ENCODE assay signal across 7 cellular contexts in the genomic region with DNA sequence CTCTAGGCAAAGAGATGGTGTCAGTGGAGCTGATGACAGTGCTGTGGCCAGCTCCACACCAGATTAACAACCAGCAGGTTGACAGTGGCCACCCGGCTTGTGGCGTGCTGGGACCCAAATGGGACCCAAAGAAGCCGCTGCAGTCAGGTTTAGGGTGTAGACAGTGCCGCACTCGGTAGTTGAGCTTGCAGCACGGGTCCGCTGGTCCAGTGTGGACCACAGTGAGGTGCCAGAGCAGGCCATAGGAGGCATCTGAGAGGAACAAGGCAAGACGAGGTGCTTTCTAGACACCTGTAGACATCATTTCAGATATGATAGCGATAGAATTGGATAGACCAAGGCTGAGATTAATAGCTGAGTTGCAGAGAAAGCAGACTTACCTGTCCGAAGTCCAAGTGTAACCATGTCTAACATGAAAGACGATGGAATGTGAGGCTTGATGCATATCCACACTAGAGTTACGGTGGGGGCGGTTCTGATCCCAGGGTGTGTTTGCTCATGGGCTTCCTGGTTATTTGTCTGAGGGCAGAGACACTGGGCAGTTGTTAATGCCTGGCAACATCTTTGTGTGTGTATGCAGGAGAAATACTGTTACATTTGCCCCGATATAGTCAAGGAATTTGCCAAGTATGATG.
DNase-seq lines count a peak whose midpoint lies in the region; ATAC-seq, FAIRE-seq and TF ChIP-seq lines count a peak whose summit lies in the region.
"Not testable (repeated sequence)": the region's sequence is repeated elsewhere in the genome, so short reads cannot be mapped to it uniquely, and the experiment has no call there.

No MANE protein-coding gene starts in this region.

- H3K27ac Mint-ChIP-seq in WTC11 (0 out of 2 replicates have a peak overlapping the region, but pooled peaks have one; percentile 63), brain (peak overlapping the region in 4 of 5 experiments; percentile 60 to 93 (median 68))

- not testable (repeated sequence) for TF ChIP-seq EP300 in HepG2 (IDR thresholded peaks at IDR 0.05; ENCODE audit: low read depth in 2 of 2, low read length in 2 of 2); HepG2 (CRISPR knock-in tag; IDR thresholded peaks at IDR 0.05; ENCODE audit: borderline replicate concordance)

- not testable (repeated sequence) for H3K27me3 ChIP-seq in PC-3 (ENCODE audit: low read length); HepG2 (ENCODE audit: control insufficient read depth in 1 of 2, insufficient read depth in 2 of 2, low read length in 2 of 2)

- TF ChIP-seq RAD21 in HepG2 (CRISPR knock-in tag; IDR thresholded peaks at IDR 0.05), result not testable (repeated sequence)

- H3F3A ChIP-seq in PC-3 (ENCODE audit: low read length, unreplicated experiment), result not testable (repeated sequence)

- H3K9me3 ChIP-seq in PC-3 (ENCODE audit: low read length); HepG2 (ENCODE audit: low read length): not testable (repeated sequence)

- not testable (repeated sequence) for DNase-seq in GM12891 (ENCODE audit: insufficient read length, low spot score); PC-3; WTC11 (ENCODE audit: low spot score); left ventricle myocardium superior
- peak; percentile 92 for DNase-seq in HepG2 (ENCODE audit: low spot score)

- in situ Hi-C loops in HepG2 (cut with HindIII; ENCODE audit: extremely low pct_ligation_motif_present, low pct_unique_long_range_greater_than_20kb), result not testable (repeated sequence)

- H3K4me3 ChIP-seq in PC-3 (ENCODE audit: low read length), result not testable (repeated sequence)
- peak overlapping the region in 2 of 3 experiments; percentile 18 to 33; a peak in 2 of 6 replicates for H3K4me3 ChIP-seq in HepG2 (replicated peaks in 1 of 3; ENCODE audit: insufficient read depth in 1 of 3, low read depth in 2 of 3, low read length in 3 of 3)

- not testable (repeated sequence) for H3K9me2 ChIP-seq in PC-3 (replicated peaks; ENCODE audit: low read length)

- H4K20me1 ChIP-seq in PC-3 (ENCODE audit: low read length); HepG2 (ENCODE audit: insufficient read depth, low read length): not testable (repeated sequence)

- peak; percentile 23 for FAIRE-seq in GM12891 (lab: Jason Lieb, UNC)
- FAIRE-seq in HepG2 (lab: Jason Lieb, UNC), result not testable (repeated sequence)

- POLR2A ChIA-PET in PC-3 (lab: Charles Lee; ENCODE audit: unreplicated experiment), result interaction anchor here (0.5 kb wide), 1 partner anchor 112 kb away, joined by 3 read pairs; no protein-coding TSS in a partner anchor
- POLR2A ChIA-PET in WTC11 (lab: Charles Lee); HepG2 (lab: Yijun Ruan, JAX): not testable (repeated sequence)

- intact Hi-C loops in PC-3 (cut with micrococcal nuclease) (loop anchor here (2.0 kb wide), 1 partner anchor 482 kb away; no protein-coding TSS in a partner anchor), HepG2 (cut with micrococcal nuclease; ENCODE audit: unreplicated experiment) (loop anchor here (2.0 to 10.0 kb wide), 2 partner anchors 112 to 358 kb away; no protein-coding TSS in a partner anchor)
- intact Hi-C loops in left ventricle myocardium superior (cut with micrococcal nuclease), result not testable (repeated sequence)

- H3K4me2 ChIP-seq in PC-3 (ENCODE audit: low read length), result not testable (repeated sequence)
- peak overlapping the region; percentile 53 for H3K4me2 ChIP-seq in HepG2 (ENCODE audit: low read depth, low read length)

- 44% methylated on average over 12 of the region's 14 CpGs for WGBS in HepG2 (ENCODE audit: low lambda C conversion rate)

- not testable (repeated sequence) for H3K9ac ChIP-seq in PC-3 (ENCODE audit: low read length)
- H3K9ac ChIP-seq in HepG2 (ENCODE audit: insufficient read depth, low read depth, low read length), result 0 out of 2 replicates have a peak overlapping the region, but pooled peaks have one; percentile 37

- H3K27me3 Mint-ChIP-seq in WTC11 (ENCODE audit: low read depth); brain: not testable (repeated sequence)

- CTCF ChIA-PET in PC-3 (lab: Charles Lee); WTC11 (lab: Charles Lee); HepG2 (lab: Yijun Ruan, JAX; ENCODE audit: low intra/inter-chr PET ratio, low total read pairs): not testable (repeated sequence)

- H3K36me3 ChIP-seq in PC-3 (ENCODE audit: low read depth, low read length); HepG2 (replicated peaks in 1 of 2; ENCODE audit: control insufficient read depth in 1 of 2, insufficient read depth in 2 of 2, low read length in 2 of 2): not testable (repeated sequence)

- not testable (repeated sequence) for H2AFZ ChIP-seq in PC-3 (ENCODE audit: low read length); HepG2 (ENCODE audit: low read length)

- not testable (repeated sequence) for H3K27ac ChIP-seq in PC-3 (ENCODE audit: low read length)
- H3K27ac ChIP-seq in HepG2 (ENCODE audit: extremely low read length, insufficient read depth, low read length), result peak overlapping the region; percentile 66

- not testable (repeated sequence) for H3K79me2 ChIP-seq in PC-3 (ENCODE audit: low read length); HepG2 (ENCODE audit: insufficient read depth, low read length)

- TF ChIP-seq POLR2A in GM12891 (IDR thresholded peaks at IDR 0.05; ENCODE audit: low read depth, low read length); HepG2 (IDR thresholded peaks at IDR 0.05; ENCODE audit: insufficient read depth in 1 of 2, low read depth in 2 of 2, low read length in 2 of 2): not testable (repeated sequence)

- not testable (repeated sequence) for BruUV-seq in PC-3 (replicated peaks; lab: Mats Ljungman, UMichigan); HepG2 (replicated peaks; lab: Mats Ljungman, UMichigan)

- H3K36me3 Mint-ChIP-seq in WTC11, brain: not testable (repeated sequence)

- ATAC-seq in GM21381 (IDR thresholded peaks at IDR 0.05; ENCODE audit: unreplicated experiment) (peak; percentile 13), PC-3 (peak; percentile 6), WTC11 (peak; percentile 12; the same call in 1 of the 2 replicates), left ventricle myocardium superior (peak; percentile 17), HepG2 (peak; percentile 96)

- H3K4me1 ChIP-seq in PC-3 (ENCODE audit: insufficient read depth, low read length), result not testable (repeated sequence)
- H3K4me1 ChIP-seq in HepG2 (ENCODE audit: insufficient read depth, low read length), result peaks cover 15% of the 10 kb centered on the region

- H3K4me3 Mint-ChIP-seq in WTC11, brain: not testable (repeated sequence)

- TF ChIP-seq CTCF in PC-3 (conservative IDR thresholded peaks at IDR 0.05; ENCODE audit: low read depth, low read length); WTC11 (IDR thresholded peaks at IDR 0.05); brain (conservative IDR thresholded peaks at IDR 0.05); HepG2 (CRISPR knock-in tag; IDR thresholded peaks at IDR 0.05): not testable (repeated sequence)

- H3K4me1 Mint-ChIP-seq in WTC11, brain: not testable (repeated sequence)

- not testable (repeated sequence) for H3K9me3 Mint-ChIP-seq in WTC11, brain

TF ChIP-seq in HepG2, 621 proteins besides CTCF, POLR2A, EP300 and RAD21 (continues in another document):
- TF ChIP-seq SOX13 (IDR thresholded peaks at IDR 0.05), result not testable (repeated sequence)
- TF ChIP-seq SOX13 (CRISPR knock-in tag; conservative IDR thresholded peaks at IDR 0.05 in 1 of 2, IDR thresholded peaks at IDR 0.05 in 1 of 2) (0 out of 4 replicates have a peak, but pooled peaks of 1 of the 2 experiments have one; percentile 29), SP5 (CRISPR knock-in tag; IDR thresholded peaks at IDR 0.05; ENCODE audit: borderline replicate concordance, low read depth) (peak; percentile 17; the same call in 1 of the 2 replicates)
- TF ChIP-seq, protein P1, sequence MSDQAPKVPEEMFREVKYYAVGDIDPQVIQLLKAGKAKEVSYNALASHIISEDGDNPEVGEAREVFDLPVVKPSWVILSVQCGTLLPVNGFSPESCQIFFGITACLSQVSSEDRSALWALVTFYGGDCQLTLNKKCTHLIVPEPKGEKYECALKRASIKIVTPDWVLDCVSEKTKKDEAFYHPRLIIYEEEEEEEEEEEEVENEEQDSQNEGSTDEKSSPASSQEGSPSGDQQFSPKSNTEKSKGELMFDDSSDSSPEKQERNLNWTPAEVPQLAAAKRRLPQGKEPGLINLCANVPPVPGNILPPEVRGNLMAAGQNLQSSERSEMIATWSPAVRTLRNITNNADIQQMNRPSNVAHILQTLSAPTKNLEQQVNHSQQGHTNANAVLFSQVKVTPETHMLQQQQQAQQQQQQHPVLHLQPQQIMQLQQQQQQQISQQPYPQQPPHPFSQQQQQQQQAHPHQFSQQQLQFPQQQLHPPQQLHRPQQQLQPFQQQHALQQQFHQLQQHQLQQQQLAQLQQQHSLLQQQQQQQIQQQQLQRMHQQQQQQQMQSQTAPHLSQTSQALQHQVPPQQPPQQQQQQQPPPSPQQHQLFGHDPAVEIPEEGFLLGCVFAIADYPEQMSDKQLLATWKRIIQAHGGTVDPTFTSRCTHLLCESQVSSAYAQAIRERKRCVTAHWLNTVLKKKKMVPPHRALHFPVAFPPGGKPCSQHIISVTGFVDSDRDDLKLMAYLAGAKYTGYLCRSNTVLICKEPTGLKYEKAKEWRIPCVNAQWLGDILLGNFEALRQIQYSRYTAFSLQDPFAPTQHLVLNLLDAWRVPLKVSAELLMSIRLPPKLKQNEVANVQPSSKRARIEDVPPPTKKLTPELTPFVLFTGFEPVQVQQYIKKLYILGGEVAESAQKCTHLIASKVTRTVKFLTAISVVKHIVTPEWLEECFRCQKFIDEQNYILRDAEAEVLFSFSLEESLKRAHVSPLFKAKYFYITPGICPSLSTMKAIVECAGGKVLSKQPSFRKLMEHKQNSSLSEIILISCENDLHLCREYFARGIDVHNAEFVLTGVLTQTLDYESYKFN (CRISPR knock-in tag; conservative IDR thresholded peaks at IDR 0.05), result peak; percentile 64

Comparison
In these comparisons a context has a peak if more than half of its experiments do, and no peak if none do; other contexts are left out.
1. ATAC-seq: peak in every context shown above with its lines; median percentile 96 in HepG2; 17 in left ventricle myocardium superior; 13 in GM21381; 12 in WTC11; 6 in PC-3.